29 cellular contexts compared by ENCODE assay signal in the genomic region with DNA sequence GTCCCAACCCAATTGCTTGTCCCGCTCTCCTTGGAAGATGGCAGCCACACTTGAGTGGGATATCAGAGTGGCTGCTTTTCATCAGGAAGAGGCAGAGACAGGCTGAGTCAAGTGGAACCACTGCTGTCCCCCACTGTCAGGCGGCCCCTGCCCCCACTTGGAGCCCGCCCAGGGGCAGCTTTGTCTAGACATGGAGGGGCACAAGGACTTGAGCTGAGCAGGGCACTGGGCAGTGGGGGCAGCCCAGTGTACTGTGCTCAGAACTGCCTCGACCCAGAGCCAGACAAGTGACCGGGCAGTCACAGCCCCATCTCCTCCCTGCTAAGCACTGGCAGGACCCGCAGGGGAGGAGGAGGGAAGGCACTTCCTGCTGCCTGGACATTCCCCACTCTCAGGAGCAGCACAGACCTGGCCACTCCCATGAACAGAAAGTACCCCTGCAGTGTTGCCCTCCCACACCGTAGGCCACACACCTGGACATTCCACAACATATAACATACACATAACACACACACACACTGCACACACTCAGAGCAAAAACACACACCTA.
DNase-seq lines count a peak whose midpoint lies in the region; ATAC-seq, FAIRE-seq and TF ChIP-seq lines count a peak whose summit lies in the region.
"Had no signal": no experiment of that assay in that cellular context is flagged by ENCODE, and none has a peak within 500 bp of the region (broad histone marks: within the 10 kb centered on the region; RNA-seq: fewer than 3 reads in every experiment).

No MANE protein-coding gene starts in this region.

- H2BK15ac ChIP-seq in H9 (ENCODE audit: low read depth, low read length), result no peak overlapping the region

- no CpG with 5 or more reads among the region's 7 CpGs for WGBS in H9 (ENCODE audit: extremely low coverage, insufficient read length, low lambda C conversion rate)

- H3K4me1 ChIP-seq in BLaER1 (peaks cover 28% of the 10 kb centered on the region), H9 (ENCODE audit: insufficient read depth, low read length) (no peaks in the 10 kb centered on the region; the same call in 1 of the 2 replicates), iPS-20b (ENCODE audit: insufficient read depth, low read length) (peaks cover 10% of the 10 kb centered on the region; the same call in 1 of the 2 replicates), neural progenitor cell (peaks cover 12% of the 10 kb centered on the region)
- H3K4me1 ChIP-seq: body of pancreas, Peyer's patch, suprapubic skin, uterus had no signal

- no peak for ATAC-seq in activated T-cell treated with anti-CD3 and anti-CD28 coated beads, Interleukin-2, amount 50 U/mL, for 4 hours
- no peak for ATAC-seq in GM21717 (IDR thresholded peaks at IDR 0.05; ENCODE audit: unreplicated experiment)
- ATAC-seq: body of pancreas, right cardiac atrium had no signal

- no peak overlapping the region for H2BK20ac ChIP-seq in H9 (ENCODE audit: low read depth, low read length, poor library complexity, severe bottlenecking)

- H2BK120ac ChIP-seq in H9 (ENCODE audit: low read depth, low read length, poor library complexity, severe bottlenecking), result no peak overlapping the region

- H3K9ac ChIP-seq in BLaER1 (no peak overlapping the region), H9 (ENCODE audit: extremely low read depth, insufficient read length, low read length) (no peak overlapping the region), iPS-20b (ENCODE audit: low read depth, low read length) (no peak overlapping the region), neural progenitor cell (no peak overlapping the region)

- H3K27me3 Mint-ChIP-seq in H9 (ENCODE audit: low read depth) (peaks cover 32% of the 10 kb centered on the region), neural progenitor cell (ENCODE audit: insufficient read depth, low read depth) (peaks cover 5% of the 10 kb centered on the region)
- H3K27me3 Mint-ChIP-seq in activated T-cell treated with anti-CD3 and anti-CD28 coated beads, Interleukin-2, amount 50 U/mL, for 4 hours (ENCODE audit: low read depth), result peaks cover 11% of the 10 kb centered on the region

- no peak overlapping the region for H3K18ac ChIP-seq in H9 (ENCODE audit: insufficient read length, low read depth, low read length)

- no peak overlapping the region for H3K4me3 ChIP-seq in BLaER1
- H3K4me3 ChIP-seq in iPS-20b (ENCODE audit: low read length), result peak overlapping the region; percentile 67; the same call in 1 of the 2 replicates
- H3K4me3 ChIP-seq in neural progenitor cell, result no peak overlapping the region
- H3K4me3 ChIP-seq in brain microvascular endothelial cell (ENCODE audit: low read depth, low read length), result no peak overlapping the region
- H3K4me3 ChIP-seq: body of pancreas, Peyer's patch, smooth muscle cell, suprapubic skin, uterus had no signal

- no peak overlapping the region for H2BK12ac ChIP-seq in H9 (ENCODE audit: insufficient read length, low read depth, low read length)

- no peak overlapping the region for H3K23ac ChIP-seq in H9 (ENCODE audit: insufficient read length, low read depth, low read length)

- H3K27ac Mint-ChIP-seq in H9 (no peak overlapping the region), neural progenitor cell (peak overlapping the region; percentile 32)
- H3K27ac Mint-ChIP-seq: activated CD4-positive, alpha-beta T cell treated with anti-CD3 and anti-CD28 coated beads, Interleukin-2, amount 10 ng/mL, durations not matched to agents 7 days and 5 days had no signal

- H4K5ac ChIP-seq in H9 (ENCODE audit: insufficient read length, low read depth, low read length), result no peak overlapping the region

- H3K4me1 Mint-ChIP-seq in H9 (peaks cover 10 to 11% of the 10 kb centered on the region in 2 experiments), neural progenitor cell (peaks cover 20% of the 10 kb centered on the region)
- peaks cover 12% of the 10 kb centered on the region for H3K4me1 Mint-ChIP-seq in activated T-cell treated with anti-CD3 and anti-CD28 coated beads, Interleukin-2, amount 50 U/mL, for 4 hours (ENCODE audit: low read depth)

- no peak overlapping the region for H2AFZ ChIP-seq in H9 (ENCODE audit: low read length)
- no peak overlapping the region for H2AFZ ChIP-seq in neural progenitor cell (replicated peaks)

- H3K4me3 Mint-ChIP-seq in H9 (peak overlapping the region in 1 of 2 experiments; percentile 18; a peak in 1 of 5 replicates), neural progenitor cell (peak overlapping the region; percentile 66)
- H3K4me3 Mint-ChIP-seq in activated T-cell treated with anti-CD3 and anti-CD28 coated beads, Interleukin-2, amount 50 U/mL, for 4 hours, result no peak overlapping the region
- H3K4me3 Mint-ChIP-seq: activated CD4-positive, alpha-beta T cell treated with anti-CD3 and anti-CD28 coated beads, Interleukin-2, amount 10 ng/mL, durations not matched to agents 7 days and 5 days had no signal

- H3K9me3 Mint-ChIP-seq in H9, result no peaks in the 10 kb centered on the region; a peak in 1 of 5 replicates
- H3K9me3 Mint-ChIP-seq in neural progenitor cell, result peaks cover 4% of the 10 kb centered on the region
- H3K9me3 Mint-ChIP-seq in activated T-cell treated with anti-CD3 and anti-CD28 coated beads, Interleukin-2, amount 50 U/mL, for 4 hours, result no peaks in the 10 kb centered on the region
- H3K9me3 Mint-ChIP-seq: activated CD4-positive, alpha-beta T cell treated with anti-CD3 and anti-CD28 coated beads, Interleukin-2, amount 10 ng/mL, durations not matched to agents 7 days and 5 days had no signal

- H2BK5ac ChIP-seq in H9 (ENCODE audit: insufficient read length, low read length), result no peak overlapping the region

- H3K4me2 ChIP-seq in BLaER1 (peak overlapping the region; percentile 73), H9 (ENCODE audit: insufficient read depth, insufficient read length, low read length) (peak overlapping the region; percentile 51), neural progenitor cell (peak overlapping the region; percentile 72)
- H3K4me2 ChIP-seq: smooth muscle cell had no signal

- no peaks in the 10 kb centered on the region for H4K20me1 ChIP-seq in BLaER1
- H4K20me1 ChIP-seq in H9 (ENCODE audit: control insufficient read depth, insufficient read depth, insufficient read length), result no peaks in the 10 kb centered on the region
- no peaks in the 10 kb centered on the region for H4K20me1 ChIP-seq in neural progenitor cell (ENCODE audit: low read depth)

- H3K23me2 ChIP-seq in H9 (ENCODE audit: insufficient read length, low read depth, low read length, poor library complexity, severe bottlenecking), result no peaks in the 10 kb centered on the region

- H3K56ac ChIP-seq in H9 (ENCODE audit: insufficient read length, low read depth, low read length), result no peak overlapping the region

- FAIRE-seq in frontal cortex (lab: Jason Lieb, UNC), result no peak
- FAIRE-seq: GM19239 had no signal

- H3K79me2 ChIP-seq in H9 (ENCODE audit: insufficient read depth, low read length) (no peaks in the 10 kb centered on the region), neural progenitor cell (ENCODE audit: low read depth) (no peaks in the 10 kb centered on the region)

- H3K27ac ChIP-seq in BLaER1, result peak overlapping the region; percentile 49
- H3K27ac ChIP-seq in H9 (ENCODE audit: insufficient read length, low read depth, low read length), result no peak overlapping the region
- H3K27ac ChIP-seq in iPS-20b (ENCODE audit: low read length), result no peak overlapping the region
- H3K27ac ChIP-seq in neural progenitor cell, result no peak overlapping the region
- no peak overlapping the region for H3K27ac ChIP-seq in brain microvascular endothelial cell
- H3K27ac ChIP-seq: body of pancreas, Peyer's patch, suprapubic skin, uterus, WERI-Rb-1 had no signal

- H4K91ac ChIP-seq in H9 (ENCODE audit: insufficient read length, low read depth, low read length), result no peak overlapping the region

- H3T11ph ChIP-seq in H9 (ENCODE audit: low read length), result no peak overlapping the region

- no peaks in the 10 kb centered on the region for H3K27me3 ChIP-seq in BLaER1
- H3K27me3 ChIP-seq in H9 (ENCODE audit: insufficient read depth, low read length), result no peaks in the 10 kb centered on the region; the same call in 1 of the 2 replicates
- H3K27me3 ChIP-seq in iPS-20b (ENCODE audit: insufficient read depth, low read length), result peaks cover 18% of the 10 kb centered on the region
- H3K27me3 ChIP-seq in neural progenitor cell, result peaks cover 6% of the 10 kb centered on the region
- peaks cover 10% of the 10 kb centered on the region for H3K27me3 ChIP-seq in brain microvascular endothelial cell (replicated peaks)
- H3K27me3 ChIP-seq: body of pancreas, Peyer's patch, uterus had no signal

- H2AK5ac ChIP-seq in H9 (ENCODE audit: insufficient read length, low read length), result no peak overlapping the region

- peaks cover 3% of the 10 kb centered on the region for H3F3A ChIP-seq in neural progenitor cell (ENCODE audit: low read depth)

- DNase-seq in H9, result no peak
- DNase-seq in neural progenitor cell (ENCODE audit: low spot score), result no peak
- no peak for DNase-seq in activated T-cell treated with anti-CD3 and anti-CD28 coated beads, Interleukin-2, amount 50 U/mL, for 4 hours
- no peak for DNase-seq in frontal cortex (ENCODE audit: low spot score in 2 of 2)
- no peak for DNase-seq in brain microvascular endothelial cell
- DNase-seq: activated CD4-positive, alpha-beta T cell treated with anti-CD3 and anti-CD28 coated beads, Interleukin-2, amount 10 ng/mL, durations not matched to agents 7 days and 5 days; activated gamma-delta T cell treated with Interleukin-2 at 50 U/mL for 16 hours; activated T-cell treated with anti-CD3 and anti-CD28 coated beads, Interleukin-2, amount 50 U/mL, for 48 hours; body of pancreas; foreskin melanocyte; HCEC 1CT; Karpas-422; left colon; mammary epithelial cell; NCI-H146; NCI-H345; Peyer's patch; posterior cingulate gyrus; SIG-M5; stimulated activated naive CD4-positive, alpha-beta T cell treated with Interleukin-2 at 50 U/mL for 16 hours; uterus; WERI-Rb-1 had no signal

- no peaks in the 10 kb centered on the region for H3K79me1 ChIP-seq in H9 (ENCODE audit: insufficient read depth, low read depth, low read length, poor library complexity, severe bottlenecking)

- H3K36me3 Mint-ChIP-seq in H9 (ENCODE audit: insufficient read depth in 1 of 3, low read depth in 3 of 3), result peaks cover 0 to 4% (median 0%) of the 10 kb centered on the region in 3 experiments; a peak in 2 of 7 replicates
- H3K36me3 Mint-ChIP-seq in neural progenitor cell, result no peaks in the 10 kb centered on the region
- no peaks in the 10 kb centered on the region for H3K36me3 Mint-ChIP-seq in activated T-cell treated with anti-CD3 and anti-CD28 coated beads, Interleukin-2, amount 50 U/mL, for 4 hours (ENCODE audit: insufficient read depth)

- no peak overlapping the region for H4K8ac ChIP-seq in H9 (replicated peaks; ENCODE audit: insufficient read length, low read depth, low read length)

- no peak overlapping the region for H3K14ac ChIP-seq in H9 (ENCODE audit: insufficient read depth, low read length)

- in situ Hi-C loops in brain microvascular endothelial cell (cut with HindIII; ENCODE audit: low pct_ligation_motif_present, low sequenced_read_pairs), result no loop called here

- H3K36me3 ChIP-seq in BLaER1, result no peaks in the 10 kb centered on the region
- no peaks in the 10 kb centered on the region for H3K36me3 ChIP-seq in iPS-20b (ENCODE audit: insufficient read depth, low read depth, low read length)
- no peaks in the 10 kb centered on the region for H3K36me3 ChIP-seq in neural progenitor cell
- H3K36me3 ChIP-seq in brain microvascular endothelial cell (replicated peaks), result no peaks in the 10 kb centered on the region
- H3K36me3 ChIP-seq: Peyer's patch, suprapubic skin, uterus, WERI-Rb-1 had no signal

- TF ChIP-seq CTCF in H9 (conservative IDR thresholded peaks at IDR 0.05) (no peak), neural progenitor cell (IDR thresholded peaks at IDR 0.05) (no peak), brain microvascular endothelial cell (IDR thresholded peaks at IDR 0.05; ENCODE audit: low read depth, low read length, missing control alignments) (no peak)

- H3K9me3 ChIP-seq in BLaER1, result no peaks in the 10 kb centered on the region
- no peaks in the 10 kb centered on the region for H3K9me3 ChIP-seq in H9 (ENCODE audit: control insufficient read depth, low read depth, low read length)
- no peaks in the 10 kb centered on the region for H3K9me3 ChIP-seq in iPS-20b (ENCODE audit: insufficient read depth, low read depth, low read length)
- H3K9me3 ChIP-seq in neural progenitor cell (ENCODE audit: low read depth), result no peaks in the 10 kb centered on the region
- H3K9me3 ChIP-seq: body of pancreas, Peyer's patch, suprapubic skin, uterus had no signal

- H3K4ac ChIP-seq in H9 (ENCODE audit: low read depth, low read length), result no peak overlapping the region
